8 cellular contexts compared by ENCODE assay signal in the genomic region with DNA sequence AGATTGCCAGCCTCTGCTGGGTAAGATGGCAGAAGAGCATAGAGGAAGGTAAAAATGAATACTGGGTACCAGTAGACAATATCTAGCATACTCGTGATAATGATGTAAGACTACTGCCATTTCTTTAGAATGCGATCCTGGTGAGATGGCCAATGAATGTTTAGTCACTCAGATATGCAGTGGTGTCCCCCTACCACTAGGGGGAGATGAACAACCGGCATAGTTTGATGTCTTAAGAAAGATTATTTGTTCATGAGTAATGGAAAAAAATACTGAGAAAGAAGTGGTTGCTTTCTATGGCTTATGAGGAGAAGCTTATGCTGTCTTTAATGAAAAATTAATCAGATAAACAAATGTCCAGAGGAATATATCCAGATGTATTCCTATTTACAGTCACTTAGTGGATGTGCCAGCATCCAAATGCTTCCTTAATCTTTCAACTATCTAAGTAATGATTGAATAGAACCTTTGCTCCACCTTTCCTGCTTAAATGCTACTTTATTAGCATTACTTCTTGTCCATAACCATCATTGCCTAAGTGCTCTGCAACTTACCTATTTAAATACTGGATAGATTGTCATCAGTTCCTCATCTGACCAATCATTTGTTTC.
DNase-seq lines count a peak whose midpoint lies in the region; ATAC-seq and TF ChIP-seq lines count a peak whose summit lies in the region.

No MANE protein-coding gene starts in this region.

- intact Hi-C loops in lower lobe of right lung (cut with DNase I), result no loop called here
- intact Hi-C loops in stomach (cut with DNase I; ENCODE audit: low total_unique reads), result no loop called here

- no peak overlapping the region for H3K27ac ChIP-seq in lower lobe of right lung
- no peak overlapping the region for H3K27ac ChIP-seq in stomach

- 7 to 16% (median 14%) methylated on average over 3 of the region's 3 CpGs for WGBS in stomach, 5 donors

- no peak for TF ChIP-seq EP300 in stomach (IDR thresholded peaks at IDR 0.05)

- no peaks in the 10 kb centered on the region for H3K36me3 ChIP-seq in lower lobe of right lung
- H3K36me3 ChIP-seq in stomach, result no peaks in the 10 kb centered on the region

- H3K27me3 ChIP-seq in lower lobe of right lung (ENCODE audit: low read depth) (no peaks in the 10 kb centered on the region), stomach (no peaks in the 10 kb centered on the region)

- H3K4me1 ChIP-seq in lower lobe of right lung, result no peaks in the 10 kb centered on the region
- peaks cover 0 to 11% (median 5%) of the 10 kb centered on the region in 4 donors for H3K4me1 ChIP-seq in stomach

- TF ChIP-seq CTCF in GM13976 (IDR thresholded peaks at IDR 0.05; ENCODE audit: borderline replicate concordance, control extremely low read depth, extremely low read depth, insufficient read depth, missing control alignments) (peak; percentile 80), lower lobe of right lung (IDR thresholded peaks at IDR 0.05) (peak; percentile 88), stomach (IDR thresholded peaks at IDR 0.05) (peak in 5 of 7 experiments; percentile 77 to 95 (median 83))

- H3K9me3 ChIP-seq in lower lobe of right lung (no peaks in the 10 kb centered on the region), stomach (no peaks in the 10 kb centered on the region)

- in situ Hi-C loops in GM13976 (cut with MboI; ENCODE audit: low sequenced_read_pairs, unreplicated experiment), result loop anchor here (25.0 kb wide), 1 partner anchor 106 kb away; no protein-coding TSS in a partner anchor

- TF ChIP-seq POLR2A in stomach (IDR thresholded peaks at IDR 0.05), result no peak

- no peak overlapping the region for H3K4me3 ChIP-seq in lower lobe of right lung
- H3K4me3 ChIP-seq in stomach, result no peak overlapping the region

- ATAC-seq in HG02759 (IDR thresholded peaks at IDR 0.05; ENCODE audit: unreplicated experiment) (peak; percentile 92), lower lobe of right lung (peak; percentile 63 to 80)

- DNase-seq in AG08395 (ENCODE audit: low spot score) (peak; percentile 65), GM13976 (ENCODE audit: low spot score) (peak; percentile 28), NCI-H1092 (lab: John Stamatoyannopoulos, UW) (peak; percentile 40), SW480 (ENCODE audit: low spot score) (peak; percentile 48), dermis blood vessel endothelial cell (peak; percentile 84), lower lobe of right lung (no peak), stomach (no peak)

Comparison
In these comparisons a context has a peak if more than half of its experiments do, and no peak if none do; other contexts are left out.
1. DNase-seq: peak in AG08395 (single experiment), GM13976 (single experiment), NCI-H1092 (single experiment), SW480 (single experiment) and dermis blood vessel endothelial cell (single experiment); none in lower lobe of right lung (single experiment) and stomach (single experiment).
2. Peak in every context shown above with its lines, with median percentiles within 50 percentile points of each other: CTCF ChIP-seq.